ENCODE assay signal across 7 cellular contexts in the genomic region with DNA sequence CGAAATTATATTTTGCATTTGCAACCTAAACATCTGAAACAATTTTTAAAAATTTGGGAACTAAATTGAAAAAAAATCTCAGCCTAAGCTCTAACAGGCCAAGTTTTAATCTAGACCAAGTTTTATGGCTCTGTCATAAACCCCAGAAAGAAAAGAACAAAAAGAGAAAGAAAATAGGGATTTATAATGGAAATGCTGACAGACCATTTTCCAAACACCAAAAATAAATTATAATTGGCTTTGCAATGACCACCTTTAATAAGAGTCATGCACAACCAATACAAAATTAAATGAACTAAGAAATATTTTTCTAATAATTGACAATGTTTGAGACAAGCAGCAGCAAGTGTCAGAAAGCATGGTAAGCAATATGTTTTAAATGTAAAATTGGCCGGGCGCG.
"Had no signal": no experiment of that assay in that cellular context is flagged by ENCODE, and none has a peak within 500 bp of the region (broad histone marks: within the 10 kb centered on the region; RNA-seq: fewer than 3 reads in every experiment).

No MANE protein-coding gene starts in this region.

- FAIRE-seq: GM12878, GM12891, GM12892, GM18507, GM19239 had no signal

- ATAC-seq: GM12878 had no signal

- H3K4me3 ChIP-seq: GM12878 had no signal

- DNase-seq: GDM1, GF-D8 had no signal
